9 cellular contexts compared by ENCODE assay signal in the genomic region with DNA sequence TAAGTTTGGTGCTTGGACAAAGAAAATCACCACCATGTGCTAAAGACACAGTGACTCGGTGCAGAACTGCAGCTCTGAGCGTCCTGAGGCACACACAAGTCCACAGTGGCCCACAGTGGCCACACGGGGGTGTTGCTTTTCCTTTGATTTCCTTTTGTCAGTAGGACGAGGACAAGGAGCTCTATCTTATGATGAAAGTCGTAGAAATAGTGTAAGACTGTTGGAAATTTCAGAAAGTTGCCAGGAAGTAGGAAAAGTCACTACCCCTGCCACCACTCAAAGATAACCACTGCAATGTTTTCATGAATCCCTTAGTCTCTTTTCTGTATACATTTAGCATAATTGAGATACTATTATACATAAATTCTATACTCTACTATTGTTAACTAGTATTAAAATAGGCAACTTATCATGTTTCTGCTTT.
DNase-seq lines count a peak whose midpoint lies in the region; ATAC-seq and TF ChIP-seq lines count a peak whose summit lies in the region.
"Had no signal": no experiment of that assay in that cellular context is flagged by ENCODE, and none has a peak within 500 bp of the region (broad histone marks: within the 10 kb centered on the region; RNA-seq: fewer than 3 reads in every experiment).

No MANE protein-coding gene starts in this region.

- no peak overlapping the region for H3K4me3 Mint-ChIP-seq in natural killer cell treated with Interleukin-12 subunit alpha and Interleukin-12 subunit beta and Interleukin-15 and Interleukin-18, amount 100 ng/mL, for 72 hours

- no peak overlapping the region for H3K27ac Mint-ChIP-seq in natural killer cell treated with Interleukin-12 subunit alpha and Interleukin-12 subunit beta and Interleukin-15 and Interleukin-18, amount 100 ng/mL, for 72 hours

- no peaks in the 10 kb centered on the region for H3K4me1 ChIP-seq in gastrocnemius medialis

- in situ Hi-C loops in gastrocnemius medialis (cut with MboI; ENCODE audit: low sequenced_read_pairs in 4 of 4) = loop anchor here (10.0 to 25.0 kb wide), 6 partner anchors 139 to 389 kb away; a partner anchor contains a TSS

- peak; percentile 12 for DNase-seq in DMS153 (lab: John Stamatoyannopoulos, UW)
- DNase-seq in HuH-7 (ENCODE audit: low spot score) = peak; percentile 56
- DNase-seq in WERI-Rb-1 = peak; percentile 61
- peak; percentile 72 for DNase-seq in left cardiac atrium
- DNase-seq in gastrocnemius medialis = peak; percentile 41 to 66
- no peak for DNase-seq in natural killer cell treated with Interleukin-12 subunit alpha and Interleukin-12 subunit beta and Interleukin-15 and Interleukin-18, amount 100 ng/mL, for 72 hours (ENCODE audit: low spot score)
- DNase-seq in effector CD8-positive, alpha-beta T cell (lab: John Stamatoyannopoulos, UW) = no peak

- no peak overlapping the region for H3K27ac ChIP-seq in WERI-Rb-1
- H3K27ac ChIP-seq in gastrocnemius medialis = no peak overlapping the region
- H3K27ac ChIP-seq: SK-N-MC had no signal

- H3K9me3 ChIP-seq in WERI-Rb-1 (ENCODE audit: severe bottlenecking) (no peaks in the 10 kb centered on the region), gastrocnemius medialis (no peaks in the 10 kb centered on the region)

- H3K4me3 ChIP-seq in WERI-Rb-1 (ENCODE audit: low read depth, low read length) = no peak overlapping the region
- H3K4me3 ChIP-seq in gastrocnemius medialis = no peak overlapping the region
- H3K4me3 ChIP-seq: SK-N-MC had no signal

- TF ChIP-seq CTCF in WERI-Rb-1 (IDR thresholded peaks at IDR 0.05; ENCODE audit: low read depth, low read length) = peak; percentile 75
- peak; percentile 63 to 79 (median 70) for TF ChIP-seq CTCF in gastrocnemius medialis (IDR thresholded peaks at IDR 0.05 in 4 of 5, conservative IDR thresholded peaks at IDR 0.05 in 1 of 5)

- H3K36me3 Mint-ChIP-seq in natural killer cell treated with Interleukin-12 subunit alpha and Interleukin-12 subunit beta and Interleukin-15 and Interleukin-18, amount 100 ng/mL, for 72 hours = no peaks in the 10 kb centered on the region

- no peaks in the 10 kb centered on the region for H3K4me1 Mint-ChIP-seq in natural killer cell treated with Interleukin-12 subunit alpha and Interleukin-12 subunit beta and Interleukin-15 and Interleukin-18, amount 100 ng/mL, for 72 hours (ENCODE audit: low read depth in 2 of 2)

- peak; percentile 84 to 90 for ATAC-seq in left cardiac atrium
- ATAC-seq in gastrocnemius medialis = peak; percentile 67 to 91
- ATAC-seq in GM19324 (IDR thresholded peaks at IDR 0.05; ENCODE audit: low FRiP score, unreplicated experiment) = no peak
- ATAC-seq in natural killer cell treated with Interleukin-12 subunit alpha and Interleukin-12 subunit beta and Interleukin-15 and Interleukin-18, amount 100 ng/mL, for 72 hours = no peak

- H3K9me3 Mint-ChIP-seq in natural killer cell treated with Interleukin-12 subunit alpha and Interleukin-12 subunit beta and Interleukin-15 and Interleukin-18, amount 100 ng/mL, for 72 hours = no peaks in the 10 kb centered on the region

- peaks cover 0 to 3% of the 10 kb centered on the region in 2 donors for H3K27me3 Mint-ChIP-seq in natural killer cell treated with Interleukin-12 subunit alpha and Interleukin-12 subunit beta and Interleukin-15 and Interleukin-18, amount 100 ng/mL, for 72 hours

- no peak for TF ChIP-seq POLR2A in gastrocnemius medialis (IDR thresholded peaks at IDR 0.05)

- H3K27me3 ChIP-seq in WERI-Rb-1 (ENCODE audit: insufficient read depth, low read depth, severe bottlenecking) (no peaks in the 10 kb centered on the region), gastrocnemius medialis (no peaks in the 10 kb centered on the region)

- intact Hi-C loops in left cardiac atrium (cut with DNase I) = loop anchor here (5.0 to 10.0 kb wide), 2 partner anchors 169 to 249 kb away; no protein-coding TSS in a partner anchor
- intact Hi-C loops in gastrocnemius medialis (cut with DNase I; ENCODE audit: low total_unique reads) = loop anchor here (5.0 kb wide), 1 partner anchor 169 kb away; no protein-coding TSS in a partner anchor

- H3K36me3 ChIP-seq in WERI-Rb-1 (no peaks in the 10 kb centered on the region), gastrocnemius medialis (peaks cover 0 to 25% of the 10 kb centered on the region in 2 donors)

Comparison
In these comparisons a context has a peak if more than half of its experiments do, and no peak if none do; other contexts are left out.
1. DNase-seq: peak in DMS153 (single experiment), HuH-7 (single experiment), WERI-Rb-1 (single experiment), left cardiac atrium (single experiment) and gastrocnemius medialis (2 of 2); none in natural killer cell treated with Interleukin-12 subunit alpha and Interleukin-12 subunit beta and Interleukin-15 and Interleukin-18, amount 100 ng/mL, for 72 hours (single experiment) and effector CD8-positive, alpha-beta T cell (single experiment).
2. ATAC-seq: peak in left cardiac atrium (2 of 2) and gastrocnemius medialis (2 of 2); none in GM19324 (single experiment) and natural killer cell treated with Interleukin-12 subunit alpha and Interleukin-12 subunit beta and Interleukin-15 and Interleukin-18, amount 100 ng/mL, for 72 hours (0 of 2).